Comparison of ENCODE assay signal across 11 cellular contexts in the genomic region with DNA sequence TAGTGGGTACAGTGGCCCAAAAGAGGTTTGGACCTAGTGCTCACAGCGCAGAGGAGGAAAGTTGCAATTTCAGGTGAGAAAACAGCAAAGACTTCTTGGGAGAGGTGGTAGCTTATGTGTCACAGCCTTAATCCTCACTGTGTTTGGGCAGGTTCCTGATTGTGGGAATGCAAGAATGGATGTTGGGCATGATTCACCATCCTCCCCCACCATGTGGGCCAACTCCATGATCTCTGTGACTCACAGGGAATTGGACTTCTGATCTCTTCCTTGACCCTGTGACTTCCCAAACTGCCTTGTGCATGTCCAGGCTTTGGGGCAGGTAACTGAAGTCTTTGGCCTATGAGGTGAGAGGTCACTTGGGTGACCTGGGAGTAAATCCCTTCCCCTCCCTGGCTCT. TPM values are rescaled to one million over a fixed set of nuclear protein-coding genes. Genes with fewer than 3 reads are reported as not detected.
DNase-seq lines count a peak whose midpoint lies in the region; ATAC-seq, FAIRE-seq and TF ChIP-seq lines count a peak whose summit lies in the region.
"Had no signal": no experiment of that assay in that cellular context is flagged by ENCODE, and none has a peak within 500 bp of the region (broad histone marks: within the 10 kb centered on the region; RNA-seq: fewer than 3 reads in every experiment).

No MANE protein-coding gene starts in this region.

- H3K9me3 Mint-ChIP-seq in CD4-positive, CD25-positive, alpha-beta regulatory T cell = peaks cover 0 to 4% (median 0%) of the 10 kb centered on the region in 7 donors
- H3K9me3 Mint-ChIP-seq in astrocyte (ENCODE audit: unreplicated experiment) = no peaks in the 10 kb centered on the region
- H3K9me3 Mint-ChIP-seq in naive B cell = peaks cover 0 to 4% (median 0%) of the 10 kb centered on the region in 7 donors
- H3K9me3 Mint-ChIP-seq in effector memory CD8-positive, alpha-beta T cell = no peaks in the 10 kb centered on the region

- H3K4me1 Mint-ChIP-seq in CD4-positive, CD25-positive, alpha-beta regulatory T cell = peaks cover 15 to 30% (median 23%) of the 10 kb centered on the region in 4 donors
- H3K4me1 Mint-ChIP-seq in astrocyte (ENCODE audit: low read depth, unreplicated experiment) = peaks cover 26% of the 10 kb centered on the region
- H3K4me1 Mint-ChIP-seq in naive B cell = peaks cover 12 to 35% (median 29%) of the 10 kb centered on the region in 3 donors
- peaks cover 19 to 20% of the 10 kb centered on the region in 2 donors for H3K4me1 Mint-ChIP-seq in effector memory CD8-positive, alpha-beta T cell (ENCODE audit: low read depth in 2 of 2)

- peak overlapping the region; percentile 47 for H3K4me2 ChIP-seq in astrocyte (ENCODE audit: low read length)

- DNase-seq in CD4-positive, CD25-positive, alpha-beta regulatory T cell = no peak
- peak; percentile 84 for DNase-seq in HPDE6-E6E7 (ENCODE audit: extremely low spot score)
- peak; percentile 77 for DNase-seq in astrocyte (ENCODE audit: low read depth)
- no peak for DNase-seq in naive B cell
- no peak for DNase-seq in NCI-H1436 (lab: John Stamatoyannopoulos, UW)
- DNase-seq in effector memory CD8-positive, alpha-beta T cell = no peak
- no peak for DNase-seq in SKM-1 treated with dmso at 0.1 percent for 144 hours (lab: John Stamatoyannopoulos, UW; ENCODE audit: unreplicated experiment)
- DNase-seq: MV-4-11, NCI-H82 had no signal

- H4K20me1 ChIP-seq in astrocyte (ENCODE audit: insufficient read depth, low read length) = peaks cover 18% of the 10 kb centered on the region

- FAIRE-seq in astrocyte (lab: Jason Lieb, UNC) = peak; percentile 50

- peaks cover 26% of the 10 kb centered on the region for H3K79me2 ChIP-seq in astrocyte (ENCODE audit: insufficient read depth, low read length)

- peaks cover 25% of the 10 kb centered on the region for H3K4me1 ChIP-seq in CD4-positive, CD25-positive, alpha-beta regulatory T cell (ENCODE audit: control insufficient read depth, insufficient read depth, low read length, poor library complexity, severe bottlenecking)
- H3K4me1 ChIP-seq in astrocyte (ENCODE audit: insufficient read depth, low read length) = peaks cover 26% of the 10 kb centered on the region

- no peak overlapping the region for H2AFZ ChIP-seq in astrocyte (ENCODE audit: low read depth, low read length)

- H3K9me3 ChIP-seq in CD4-positive, CD25-positive, alpha-beta regulatory T cell (ENCODE audit: control insufficient read depth in 2 of 2, low read length in 2 of 2) = peaks cover 0 to 6% of the 10 kb centered on the region in 2 experiments
- H3K9me3 ChIP-seq in astrocyte (ENCODE audit: insufficient read depth, low read depth, low read length) = no peaks in the 10 kb centered on the region
- H3K9me3 ChIP-seq: ascending aorta had no signal

- ATAC-seq in CD4-positive, CD25-positive, alpha-beta regulatory T cell (ENCODE audit: low read depth in 2 of 2) = no peak
- no peak for ATAC-seq in naive B cell (ENCODE audit: low read depth in 2 of 2)
- ATAC-seq in GM18498 (IDR thresholded peaks at IDR 0.05; ENCODE audit: unreplicated experiment) = no peak
- no peak for ATAC-seq in effector memory CD8-positive, alpha-beta T cell (replicated peaks)

- H3K4me3 ChIP-seq in CD4-positive, CD25-positive, alpha-beta regulatory T cell (ENCODE audit: low read depth, low read length) = peak overlapping the region; percentile 68
- no peak overlapping the region for H3K4me3 ChIP-seq in astrocyte (ENCODE audit: insufficient read depth, low read depth, low read length)
- H3K4me3 ChIP-seq: ascending aorta had no signal

- H3K27ac ChIP-seq in CD4-positive, CD25-positive, alpha-beta regulatory T cell (ENCODE audit: insufficient read depth, low read length, poor library complexity, severe bottlenecking) = no peak overlapping the region
- no peak overlapping the region for H3K27ac ChIP-seq in astrocyte (ENCODE audit: low read depth, low read length)
- H3K27ac ChIP-seq: ascending aorta had no signal

- no peaks in the 10 kb centered on the region for H3K27me3 ChIP-seq in CD4-positive, CD25-positive, alpha-beta regulatory T cell (ENCODE audit: control insufficient read depth, insufficient read depth, low read length)
- no peaks in the 10 kb centered on the region for H3K27me3 ChIP-seq in astrocyte (ENCODE audit: insufficient read depth, low read length)
- H3K27me3 ChIP-seq: ascending aorta had no signal

- peaks cover under 1% of the 10 kb centered on the region for H3K36me3 Mint-ChIP-seq in CD4-positive, CD25-positive, alpha-beta regulatory T cell
- H3K36me3 Mint-ChIP-seq in astrocyte (ENCODE audit: low read depth, unreplicated experiment) (no peaks in the 10 kb centered on the region), naive B cell (peaks cover 0 to 15% of the 10 kb centered on the region in 2 donors)
- peaks cover 28% of the 10 kb centered on the region for H3K36me3 Mint-ChIP-seq in effector memory CD8-positive, alpha-beta T cell (ENCODE audit: insufficient read depth)

- no peaks in the 10 kb centered on the region for H3K27me3 Mint-ChIP-seq in CD4-positive, CD25-positive, alpha-beta regulatory T cell
- H3K27me3 Mint-ChIP-seq in astrocyte (ENCODE audit: low read depth, unreplicated experiment) = peaks cover 9% of the 10 kb centered on the region
- no peaks in the 10 kb centered on the region for H3K27me3 Mint-ChIP-seq in naive B cell
- H3K27me3 Mint-ChIP-seq in effector memory CD8-positive, alpha-beta T cell = no peaks in the 10 kb centered on the region

- no peak overlapping the region for H3K9ac ChIP-seq in astrocyte (ENCODE audit: low read length)

- TF ChIP-seq CTCF in astrocyte (IDR thresholded peaks at IDR 0.05; ENCODE audit: insufficient read depth, low read depth, low read length) = no peak

- peak overlapping the region; percentile 90 to 96 (median 92) for H3K4me3 Mint-ChIP-seq in CD4-positive, CD25-positive, alpha-beta regulatory T cell
- H3K4me3 Mint-ChIP-seq in astrocyte (ENCODE audit: unreplicated experiment) = peak overlapping the region; percentile 95
- peak overlapping the region in 6 of 8 donors; percentile 69 to 99 (median 94) for H3K4me3 Mint-ChIP-seq in naive B cell
- H3K4me3 Mint-ChIP-seq in effector memory CD8-positive, alpha-beta T cell = peak overlapping the region in 1 of 2 donors; percentile 93

- H3K27ac Mint-ChIP-seq in CD4-positive, CD25-positive, alpha-beta regulatory T cell = peak overlapping the region in 2 of 3 donors; percentile 52 to 92
- no peak overlapping the region for H3K27ac Mint-ChIP-seq in astrocyte (ENCODE audit: unreplicated experiment)
- peak overlapping the region in 5 of 6 donors; percentile 14 to 98 (median 67) for H3K27ac Mint-ChIP-seq in naive B cell
- H3K27ac Mint-ChIP-seq in effector memory CD8-positive, alpha-beta T cell = peak overlapping the region in 1 of 2 donors; percentile 91

- H3K36me3 ChIP-seq in CD4-positive, CD25-positive, alpha-beta regulatory T cell (ENCODE audit: control insufficient read depth, insufficient read depth, low read length) = no peaks in the 10 kb centered on the region
- no peaks in the 10 kb centered on the region for H3K36me3 ChIP-seq in astrocyte (ENCODE audit: insufficient read depth, low read length)
- H3K36me3 ChIP-seq: ascending aorta had no signal

RNA-seq across cellular contexts. Expression of gene CHST11, which starts 1.8 kb away (rescaled TPM):
- total RNA-seq in CD4-positive, CD25-positive, alpha-beta regulatory T cell = 192 TPM
- 100 to 1,000 TPM in 2 of 4 donors, 10 to 100 TPM in 2; 70.2 to 114 (median 99.5) TPM for polyA plus RNA-seq in CD4-positive, CD25-positive, alpha-beta regulatory T cell
- total RNA-seq in astrocyte = 30.0 and 30.2 TPM in 2 replicates
- 10 to 100 TPM; 39.8 to 63.6 (median 58.6) TPM for polyA plus RNA-seq in naive B cell (ENCODE audit: low read depth in 6 of 6)

Comparison
In these comparisons a context has a peak if more than half of its experiments do, and no peak if none do; other contexts are left out.
1. DNase-seq: peak in HPDE6-E6E7 (single experiment) and astrocyte (single experiment); none in CD4-positive, CD25-positive, alpha-beta regulatory T cell (0 of 3), naive B cell (single experiment), NCI-H1436 (single experiment), effector memory CD8-positive, alpha-beta T cell (0 of 3) and SKM-1 treated with dmso at 0.1 percent for 144 hours (single experiment).